23 cellular contexts compared by ENCODE assay signal in the genomic region with DNA sequence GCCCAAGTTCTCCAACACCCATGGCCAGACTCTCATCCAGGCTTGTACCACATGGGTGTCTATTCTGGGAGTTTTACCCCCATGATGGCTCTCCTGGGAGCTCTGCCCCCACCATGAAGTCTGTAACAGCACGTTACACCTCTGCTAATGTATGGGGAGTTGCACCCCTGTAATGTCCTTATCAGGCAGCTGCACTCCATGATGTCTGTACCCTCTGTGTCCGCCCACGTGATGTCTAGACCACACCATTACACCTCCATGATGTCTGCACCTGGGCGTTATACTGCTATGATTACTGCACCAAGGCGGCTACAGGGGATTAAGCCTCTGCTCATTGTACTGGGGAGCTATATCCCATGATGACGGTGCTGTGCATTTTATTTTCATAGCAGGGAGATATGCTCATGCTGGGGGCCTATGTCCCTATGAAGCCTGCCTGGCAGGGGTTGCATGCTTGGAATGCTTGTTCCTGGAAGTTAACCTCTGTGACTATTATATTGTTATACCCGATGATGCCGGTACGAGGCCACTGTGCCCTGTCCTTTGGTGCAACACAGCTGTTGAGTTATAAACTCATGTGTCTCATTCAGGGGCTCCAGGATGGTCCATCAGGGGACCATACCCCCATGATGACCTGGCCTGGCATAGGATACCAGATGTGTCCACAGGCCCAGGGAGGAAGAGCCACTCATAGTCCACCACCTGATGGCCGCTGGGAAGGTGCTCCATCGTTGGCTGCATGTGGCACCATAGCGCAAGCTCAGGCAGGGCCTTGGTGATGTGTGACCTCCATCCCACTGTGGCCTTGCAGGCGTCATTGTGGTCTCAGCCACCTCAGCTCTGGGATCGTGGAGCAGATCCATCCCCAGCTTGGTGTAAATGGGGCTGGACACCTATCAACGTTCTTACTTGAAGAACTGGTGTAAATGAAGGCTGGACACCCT. TPM values are rescaled to one million over a fixed set of nuclear protein-coding genes. Genes with fewer than 3 reads are reported as not detected.
A peak's percentile ranks its signal among the peaks of the same experiment; 100 is the strongest.
DNase-seq lines count a peak whose midpoint lies in the region; ATAC-seq, FAIRE-seq and TF ChIP-seq lines count a peak whose summit lies in the region.
"Had no signal": no experiment of that assay in that cellular context is flagged by ENCODE, and none has a peak within 500 bp of the region (broad histone marks: within the 10 kb centered on the region; RNA-seq: fewer than 3 reads in every experiment).

No MANE protein-coding gene starts in this region.

- no peak overlapping the region for H3K4me3 ChIP-seq in right cardiac atrium (ENCODE audit: low read length)
- no peak overlapping the region for H3K4me3 ChIP-seq in liver (ENCODE audit: low read depth in 1 of 3, low read length in 3 of 3)
- H3K4me3 ChIP-seq in small intestine (ENCODE audit: low read depth in 1 of 2, low read length in 2 of 2) = no peak overlapping the region
- no peak overlapping the region for H3K4me3 ChIP-seq in smooth muscle cell
- H3K4me3 ChIP-seq: heart left ventricle, right lobe of liver had no signal

- no peaks in the 10 kb centered on the region for H3K27me3 Mint-ChIP-seq in activated CD4-positive, alpha-beta T cell treated with anti-CD3 and anti-CD28 coated beads, Interleukin-2, amount 10 ng/mL, durations not matched to agents 24 days and 14 days
- H3K27me3 Mint-ChIP-seq: activated naive CD8-positive, alpha-beta T cell treated with anti-CD3 and anti-CD28 coated beads for 36 hours had no signal

- H3K36me3 Mint-ChIP-seq in activated CD4-positive, alpha-beta T cell treated with anti-CD3 and anti-CD28 coated beads, Interleukin-2, amount 10 ng/mL, durations not matched to agents 24 days and 14 days (ENCODE audit: low read depth) = no peaks in the 10 kb centered on the region
- H3K36me3 Mint-ChIP-seq: activated naive CD8-positive, alpha-beta T cell treated with anti-CD3 and anti-CD28 coated beads for 36 hours; CD14-positive monocyte had no signal

- no peaks in the 10 kb centered on the region for H3K9me3 ChIP-seq in right cardiac atrium (ENCODE audit: control insufficient read depth, low read length)
- no peaks in the 10 kb centered on the region for H3K9me3 ChIP-seq in liver (ENCODE audit: control insufficient read depth in 4 of 4, low read length in 3 of 4)
- no peaks in the 10 kb centered on the region for H3K9me3 ChIP-seq in small intestine (ENCODE audit: control insufficient read depth, low read depth)
- H3K9me3 ChIP-seq in smooth muscle cell (replicated peaks; ENCODE audit: low read depth) = no peaks in the 10 kb centered on the region
- H3K9me3 ChIP-seq: heart left ventricle, right lobe of liver, SK-N-SH had no signal

- TF ChIP-seq CTCF in liver (IDR thresholded peaks at IDR 0.05; ENCODE audit: low read depth, low read length, missing input control) = no peak
- TF ChIP-seq CTCF in smooth muscle cell (IDR thresholded peaks at IDR 0.05; ENCODE audit: borderline replicate concordance, insufficient read depth, poor library complexity, severe bottlenecking) = no peak

- WGBS in right cardiac atrium = 91% methylated on average over 15 of the region's 15 CpGs
- 87% methylated on average over 15 of the region's 15 CpGs for WGBS in liver
- 46 to 72% (median 56%) methylated on average over 15 of the region's 15 CpGs for WGBS in small intestine, 3 donors
- 97% methylated on average over 15 of the region's 15 CpGs for WGBS in smooth muscle cell (ENCODE audit: low lambda C conversion rate)

- no peak for TF ChIP-seq RAD21 in liver (IDR thresholded peaks at IDR 0.05)

- H3K4me2 ChIP-seq in smooth muscle cell = no peak overlapping the region
- H3K4me2 ChIP-seq: SK-N-SH had no signal

- H3K27ac ChIP-seq in right cardiac atrium (ENCODE audit: low read length) = peak overlapping the region; percentile 53
- H3K27ac ChIP-seq in liver (ENCODE audit: low read depth in 1 of 2, low read length in 2 of 2) = peak overlapping the region; percentile 32 to 97
- peak overlapping the region; percentile 86 to 94 for H3K27ac ChIP-seq in small intestine (ENCODE audit: low read depth in 1 of 2, low read length in 1 of 2)
- no peak overlapping the region for H3K27ac ChIP-seq in smooth muscle cell (ENCODE audit: low read depth)

- H3K27ac Mint-ChIP-seq in activated CD4-positive, alpha-beta T cell treated with anti-CD3 and anti-CD28 coated beads, Interleukin-2, amount 10 ng/mL, durations not matched to agents 24 days and 14 days = no peak overlapping the region
- H3K27ac Mint-ChIP-seq: activated naive CD8-positive, alpha-beta T cell treated with anti-CD3 and anti-CD28 coated beads for 36 hours; CD14-positive monocyte had no signal

- H3K4me1 Mint-ChIP-seq in activated CD4-positive, alpha-beta T cell treated with anti-CD3 and anti-CD28 coated beads, Interleukin-2, amount 10 ng/mL, durations not matched to agents 24 days and 14 days = no peaks in the 10 kb centered on the region

- intact Hi-C loops in right cardiac atrium (cut with DNase I) = no loop called here
- intact Hi-C loops in Right ventricle myocardium superior (cut with DNase I) = no loop called here
- intact Hi-C loops in activated CD4-positive, alpha-beta T cell treated with anti-CD3 and anti-CD28 coated beads, Interleukin-2, amount 10 ng/mL, durations not matched to agents 24 days and 14 days (cut with micrococcal nuclease) = no loop called here

- no peak for ATAC-seq in right cardiac atrium
- ATAC-seq in Right ventricle myocardium superior (ENCODE audit: poor library complexity) = no peak
- no peak for ATAC-seq in HG02678 (IDR thresholded peaks at IDR 0.05; ENCODE audit: unreplicated experiment)

- H3K36me3 ChIP-seq in liver (ENCODE audit: control insufficient read depth in 4 of 4, insufficient read depth in 3 of 4, low read depth in 1 of 4, low read length in 3 of 4) (peaks cover 0 to 6% (median 1%) of the 10 kb centered on the region in 4 donors), small intestine (ENCODE audit: control insufficient read depth in 2 of 2, insufficient read depth in 2 of 2, low read length in 2 of 2) (peaks cover 0 to 2% of the 10 kb centered on the region in 2 donors), smooth muscle cell (ENCODE audit: low read depth) (no peaks in the 10 kb centered on the region)
- H3K36me3 ChIP-seq: heart left ventricle, right lobe of liver had no signal

- no peak for FAIRE-seq in small intestine (lab: Jason Lieb, UNC)
- FAIRE-seq: GM12892 had no signal

- peaks cover 61% of the 10 kb centered on the region for H4K20me1 ChIP-seq in smooth muscle cell (ENCODE audit: low read depth)

- H3K4me3 Mint-ChIP-seq in activated CD4-positive, alpha-beta T cell treated with anti-CD3 and anti-CD28 coated beads, Interleukin-2, amount 10 ng/mL, durations not matched to agents 24 days and 14 days = no peak overlapping the region
- H3K4me3 Mint-ChIP-seq: activated naive CD8-positive, alpha-beta T cell treated with anti-CD3 and anti-CD28 coated beads for 36 hours; CD14-positive monocyte; neural crest cell had no signal

- H3F3A ChIP-seq in smooth muscle cell (ENCODE audit: low read depth) = no peaks in the 10 kb centered on the region

- H3K27me3 ChIP-seq in right cardiac atrium (ENCODE audit: control insufficient read depth, insufficient read depth) = no peaks in the 10 kb centered on the region
- H3K27me3 ChIP-seq in liver (ENCODE audit: control insufficient read depth in 4 of 4, insufficient read depth in 4 of 4, low read length in 3 of 4) = no peaks in the 10 kb centered on the region
- no peaks in the 10 kb centered on the region for H3K27me3 ChIP-seq in small intestine (ENCODE audit: control insufficient read depth in 2 of 2, insufficient read depth in 2 of 2, low read length in 2 of 2)
- no peaks in the 10 kb centered on the region for H3K27me3 ChIP-seq in smooth muscle cell (ENCODE audit: low read depth)
- H3K27me3 ChIP-seq: heart left ventricle, right lobe of liver had no signal

- H2AFZ ChIP-seq in smooth muscle cell (ENCODE audit: low read depth) = no peak overlapping the region

- DNase-seq in right cardiac atrium = peak in 1 of 3 donors; percentile 5
- DNase-seq in Right ventricle myocardium superior = no peak
- DNase-seq in small intestine = no peak
- no peak for DNase-seq in smooth muscle cell (lab: John Stamatoyannopoulos, UW; ENCODE audit: unreplicated experiment)
- DNase-seq in medulla oblongata (ENCODE audit: extremely low spot score) = no peak
- DNase-seq in activated CD4-positive, alpha-beta T cell treated with anti-CD3 and anti-CD28 coated beads, Interleukin-2, amount 10 ng/mL, durations not matched to agents 24 days and 14 days = no peak
- DNase-seq: activated CD8-positive, alpha-beta memory T cell treated with anti-CD3 and anti-CD28 coated beads for 24 hours; activated naive CD8-positive, alpha-beta T cell treated with anti-CD3 and anti-CD28 coated beads for 36 hours; effector CD4-positive, alpha-beta T cell; mesendoderm; NCI-H1417 treated with DMSO at 0.1 percent for 48 hours; NCI-H2171 treated with DMSO at 0.1 percent for 48 hours; NCI-H748 treated with DMSO at 0.1 percent for 48 hours; SK-N-SH; stimulated activated CD4-positive, alpha-beta T cell treated with anti-CD3 and anti-CD28 coated beads, Interleukin-2, amount 100 ng/mL, for 24 hours; T1000 had no signal

- H3K9me3 Mint-ChIP-seq in activated CD4-positive, alpha-beta T cell treated with anti-CD3 and anti-CD28 coated beads, Interleukin-2, amount 10 ng/mL, durations not matched to agents 24 days and 14 days = no peaks in the 10 kb centered on the region
- H3K9me3 Mint-ChIP-seq: activated naive CD8-positive, alpha-beta T cell treated with anti-CD3 and anti-CD28 coated beads for 36 hours; CD14-positive monocyte; neural crest cell had no signal

- peaks cover 24% of the 10 kb centered on the region for H3K79me2 ChIP-seq in smooth muscle cell (ENCODE audit: low read depth)

- H3K4me1 ChIP-seq in right cardiac atrium (ENCODE audit: control insufficient read depth, insufficient read depth, low read length) (peaks cover 4% of the 10 kb centered on the region), liver (ENCODE audit: control insufficient read depth in 4 of 4, insufficient read depth in 4 of 4, low read length in 3 of 4) (peaks cover 53 to 95% (median 82%) of the 10 kb centered on the region in 4 donors), small intestine (ENCODE audit: control insufficient read depth in 2 of 2, insufficient read depth in 1 of 2, low read depth in 1 of 2, low read length in 1 of 2) (peaks cover 13 to 27% of the 10 kb centered on the region in 2 donors), smooth muscle cell (ENCODE audit: low read depth) (peaks cover 27% of the 10 kb centered on the region)

- no peak overlapping the region for H3K9ac ChIP-seq in liver (ENCODE audit: low read depth in 1 of 2, low read length in 2 of 2)
- H3K9ac ChIP-seq in smooth muscle cell (ENCODE audit: low read depth) = no peak overlapping the region
- H3K9ac ChIP-seq: SK-N-SH had no signal

TF ChIP-seq in liver, 16 proteins besides CTCF, POLR2A, EP300 and RAD21 (continues in another document):
- TF ChIP-seq SP1 (IDR thresholded peaks at IDR 0.05) = no peak

RNA-seq across cellular contexts. Expression of a gene that starts 12.1 kb away (rescaled TPM):
- total RNA-seq in right cardiac atrium = 10 to 100 TPM; 11.1 to 19.7 (median 12.7) TPM
- 5.1 TPM for polyA plus RNA-seq in right cardiac atrium
- 4.2 TPM for total RNA-seq in Right ventricle myocardium superior
- 100 to 1,000 TPM in 1 of 2 donors, 10 to 100 TPM in 1; 61.7 to 241 TPM for total RNA-seq in liver
- 100 to 1,000 TPM in 1 of 2 donors, 10 to 100 TPM in 1; 41.2 to 110 TPM for polyA plus RNA-seq in liver
- 10 to 100 TPM; 77.0 to 87.4 (median 78.9) TPM for polyA plus RNA-seq in small intestine
- total RNA-seq in smooth muscle cell = 51.5 and 71.0 TPM in 2 replicates
- 39.9 and 69.9 TPM in 2 replicates for polyA plus RNA-seq in smooth muscle cell
- 2.1 and 2.7 TPM in 2 replicates for total RNA-seq in activated CD4-positive, alpha-beta T cell treated with anti-CD3 and anti-CD28 coated beads, Interleukin-2, amount 10 ng/mL, durations not matched to agents 24 days and 14 days
- polyA plus RNA-seq: CD14-positive monocyte had no signal
